Comparison of ENCODE assay signal across 15 cellular contexts in the genomic region with DNA sequence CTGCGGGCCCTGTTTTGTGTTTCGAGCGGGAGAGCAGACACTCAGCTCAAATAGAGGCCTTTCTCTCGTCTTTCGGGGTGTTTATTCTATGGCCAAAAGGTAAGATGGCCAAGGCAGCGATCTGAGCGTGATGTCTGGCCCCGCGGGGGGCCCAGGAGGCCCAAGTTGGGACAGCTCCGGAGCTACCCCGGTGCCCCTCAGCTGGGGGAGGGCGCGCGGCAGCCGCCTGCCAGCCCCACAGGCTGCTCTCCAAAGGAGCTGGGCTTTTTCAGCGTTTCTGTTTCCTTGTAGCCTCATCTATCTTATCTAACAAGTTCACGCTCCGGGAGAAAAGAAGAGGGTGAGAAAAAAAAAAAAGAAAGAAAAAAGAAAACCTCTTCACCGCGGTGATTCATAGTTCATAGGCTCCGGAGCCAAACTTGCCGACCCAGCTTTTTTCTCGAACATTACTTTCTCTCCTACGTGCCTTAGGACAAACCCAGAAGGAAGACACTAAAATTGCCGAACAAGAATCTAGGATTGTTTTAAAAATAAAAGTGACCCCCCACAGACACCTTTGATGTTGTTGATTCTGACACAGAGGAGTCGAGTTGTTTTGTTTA. TPM values are rescaled to one million over a fixed set of nuclear protein-coding genes. Genes with fewer than 3 reads are reported as not detected.
DNase-seq lines count a peak whose midpoint lies in the region; ATAC-seq, FAIRE-seq and TF ChIP-seq lines count a peak whose summit lies in the region.
"Had no signal": no experiment of that assay in that cellular context is flagged by ENCODE, and none has a peak within 500 bp of the region (broad histone marks: within the 10 kb centered on the region; RNA-seq: fewer than 3 reads in every experiment).

No MANE protein-coding gene starts in this region.

- peak overlapping the region; percentile 67 for H3K4me3 Mint-ChIP-seq in GM23338
- H3K4me3 Mint-ChIP-seq: activated naive CD8-positive, alpha-beta T cell treated with anti-CD3 and anti-CD28 coated beads, Interleukin-2, amount 50 U/mL, for 24 hours; memory B cell had no signal

- H3K36me3 ChIP-seq in GM23338 (ENCODE audit: insufficient read depth) (no peaks in the 10 kb centered on the region), iPS-20b (ENCODE audit: insufficient read depth, low read depth, low read length) (no peaks in the 10 kb centered on the region), smooth muscle cell (ENCODE audit: low read depth) (no peaks in the 10 kb centered on the region)

- peaks cover 63% of the 10 kb centered on the region for H3K4me1 Mint-ChIP-seq in GM23338
- H3K4me1 Mint-ChIP-seq: activated naive CD8-positive, alpha-beta T cell treated with anti-CD3 and anti-CD28 coated beads, Interleukin-2, amount 50 U/mL, for 24 hours had no signal

- H3K36me3 Mint-ChIP-seq in GM23338 (ENCODE audit: low read depth), result no peaks in the 10 kb centered on the region

- peaks cover 100% of the 10 kb centered on the region for H3K27me3 Mint-ChIP-seq in GM23338 (ENCODE audit: insufficient read depth, low read depth, poor library complexity)

- H3K9me3 ChIP-seq in iPS-20b (ENCODE audit: insufficient read depth, low read depth, low read length) (peaks cover 2% of the 10 kb centered on the region; the same call in 1 of the 2 replicates), smooth muscle cell (replicated peaks; ENCODE audit: low read depth) (no peaks in the 10 kb centered on the region)

- H3F3A ChIP-seq in GM23338 (replicated peaks; ENCODE audit: low read depth) (peaks cover 11% of the 10 kb centered on the region), smooth muscle cell (ENCODE audit: low read depth) (no peaks in the 10 kb centered on the region)

- no peak overlapping the region for H3K27ac ChIP-seq in GM23338 (ENCODE audit: low read depth)
- peak overlapping the region; percentile 92 for H3K27ac ChIP-seq in angular gyrus (ENCODE audit: low read depth, low read length)
- H3K27ac ChIP-seq in iPS-20b (ENCODE audit: low read length), result no peak overlapping the region
- no peak overlapping the region for H3K27ac ChIP-seq in smooth muscle cell (ENCODE audit: low read depth)

- H2AFZ ChIP-seq in GM23338 (no peak overlapping the region), smooth muscle cell (ENCODE audit: low read depth) (no peak overlapping the region)

- peak overlapping the region; percentile 71 for H3K4me2 ChIP-seq in GM23338
- peak overlapping the region; percentile 83 for H3K4me2 ChIP-seq in smooth muscle cell

- FAIRE-seq in D721Med (lab: Jason Lieb, UNC), result no peak
- FAIRE-seq: TTC549 had no signal

- H3K9me3 Mint-ChIP-seq in GM23338, result peaks cover 2% of the 10 kb centered on the region; the same call in 2 of the 3 replicates

- peaks cover 99% of the 10 kb centered on the region for H3K27me3 ChIP-seq in GM23338 (ENCODE audit: insufficient read depth)
- H3K27me3 ChIP-seq in iPS-20b (ENCODE audit: insufficient read depth, low read length), result peaks cover 100% of the 10 kb centered on the region
- peaks cover 99% of the 10 kb centered on the region for H3K27me3 ChIP-seq in smooth muscle cell (ENCODE audit: low read depth)

- DNase-seq in GM23338 (ENCODE audit: low spot score) (no peak), smooth muscle cell (lab: John Stamatoyannopoulos, UW; ENCODE audit: unreplicated experiment) (no peak), D721Med (ENCODE audit: insufficient read length, low spot score) (no peak), kidney tubule cell (ENCODE audit: low spot score) (no peak)
- DNase-seq: activated CD8-positive, alpha-beta memory T cell treated with anti-CD3 and anti-CD28 coated beads, Interleukin-2, amount 50 U/mL, for 4 hours; activated naive CD8-positive, alpha-beta T cell treated with anti-CD3 and anti-CD28 coated beads, Interleukin-2, amount 50 U/mL, for 24 hours; effector CD4-positive, alpha-beta T cell; NCI-H1105 treated with DMSO at 0.1 percent for 48 hours; NCI-H524 treated with DMSO at 0.1 percent for 48 hours had no signal

- H4K20me1 ChIP-seq in GM23338 (replicated peaks; ENCODE audit: insufficient read depth) (peaks cover 50% of the 10 kb centered on the region), smooth muscle cell (ENCODE audit: low read depth) (no peaks in the 10 kb centered on the region)

- H3K27ac Mint-ChIP-seq in GM23338, result no peak overlapping the region
- H3K27ac Mint-ChIP-seq: activated naive CD8-positive, alpha-beta T cell treated with anti-CD3 and anti-CD28 coated beads, Interleukin-2, amount 50 U/mL, for 24 hours; memory B cell had no signal

- H3K9ac ChIP-seq in iPS-20b (ENCODE audit: low read depth, low read length) (no peak overlapping the region), smooth muscle cell (ENCODE audit: low read depth) (no peak overlapping the region)

- peak; percentile 27 for ATAC-seq in GM23338
- ATAC-seq in GM18858 (IDR thresholded peaks at IDR 0.05; ENCODE audit: unreplicated experiment), result no peak
- ATAC-seq: activated naive CD8-positive, alpha-beta T cell treated with anti-CD3 and anti-CD28 coated beads, Interleukin-2, amount 50 U/mL, for 24 hours had no signal

- H3K4me1 ChIP-seq in GM23338 (ENCODE audit: insufficient read depth) (peaks cover 75% of the 10 kb centered on the region), iPS-20b (ENCODE audit: insufficient read depth, low read length) (peaks cover 13% of the 10 kb centered on the region), smooth muscle cell (ENCODE audit: low read depth) (peaks cover 26% of the 10 kb centered on the region)

- TF ChIP-seq CTCF in GM23338 (conservative IDR thresholded peaks at IDR 0.05; ENCODE audit: low read depth in 2 of 2) (no peak), smooth muscle cell (IDR thresholded peaks at IDR 0.05; ENCODE audit: borderline replicate concordance, insufficient read depth, poor library complexity, severe bottlenecking) (no peak), D721Med (IDR thresholded peaks at IDR 0.05; ENCODE audit: insufficient read depth, missing control alignments) (no peak)

- H3K79me2 ChIP-seq in GM23338 (replicated peaks; ENCODE audit: insufficient read depth) (no peaks in the 10 kb centered on the region), smooth muscle cell (ENCODE audit: low read depth) (no peaks in the 10 kb centered on the region)

- H3K4me3 ChIP-seq in GM23338 (peak overlapping the region; percentile 42), iPS-20b (ENCODE audit: low read length) (peak overlapping the region; percentile 37), smooth muscle cell (peak overlapping the region; percentile 34)

- 2% methylated on average over 26 of the region's 26 CpGs for WGBS in smooth muscle cell (ENCODE audit: low lambda C conversion rate)

- no peaks in the 10 kb centered on the region for H3K9me2 ChIP-seq in GM23338 (ENCODE audit: insufficient read depth)

TF ChIP-seq in GM23338, 12 proteins besides CTCF, POLR2A, EP300 and RAD21 (continues in another document):
- TF ChIP-seq, protein P1, sequence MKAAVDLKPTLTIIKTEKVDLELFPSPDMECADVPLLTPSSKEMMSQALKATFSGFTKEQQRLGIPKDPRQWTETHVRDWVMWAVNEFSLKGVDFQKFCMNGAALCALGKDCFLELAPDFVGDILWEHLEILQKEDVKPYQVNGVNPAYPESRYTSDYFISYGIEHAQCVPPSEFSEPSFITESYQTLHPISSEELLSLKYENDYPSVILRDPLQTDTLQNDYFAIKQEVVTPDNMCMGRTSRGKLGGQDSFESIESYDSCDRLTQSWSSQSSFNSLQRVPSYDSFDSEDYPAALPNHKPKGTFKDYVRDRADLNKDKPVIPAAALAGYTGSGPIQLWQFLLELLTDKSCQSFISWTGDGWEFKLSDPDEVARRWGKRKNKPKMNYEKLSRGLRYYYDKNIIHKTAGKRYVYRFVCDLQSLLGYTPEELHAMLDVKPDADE (IDR thresholded peaks at IDR 0.05), result no peak
- TF ChIP-seq EZH2 (IDR thresholded peaks at IDR 0.05; ENCODE audit: low read depth, unreplicated experiment), result peak; percentile 36

RNA-seq across cellular contexts. Expression of a gene that starts 7.4 kb away (rescaled TPM):
- total RNA-seq in GM23338 (2014; rRNA removed; shearing (Covaris generic)), result 0.10 and 0.12 TPM in 2 replicates
- 0.05 and 0.07 TPM in 2 replicates for polyA plus RNA-seq in GM23338 (2016; fragmentation: Nextera tagmentation; extraction: Ambion mirVana)
- total RNA-seq in smooth muscle cell, result not detected in 2 replicates
- not detected in 2 replicates for polyA plus RNA-seq in smooth muscle cell
- total RNA-seq: subcutaneous adipose tissue had no signal
